ENCODE assay signal across 8 cellular contexts in genomic region chr12:32106153-32106516, GRCh38. TPM values are rescaled to one million over a fixed set of nuclear protein-coding genes. Genes with fewer than 3 reads are reported as not detected.
A peak's percentile ranks its signal among the peaks of the same experiment; 100 is the strongest.
DNase-seq lines count a peak whose midpoint lies in the region; TF ChIP-seq lines count a peak whose summit lies in the region.

No MANE protein-coding gene starts in this region.

- DNase-seq in activated CD4-positive, alpha-beta T cell treated with anti-CD3 and anti-CD28 coated beads for 48 hours = peak; percentile 4
- DNase-seq in activated CD4-positive, alpha-beta T cell treated with anti-CD3 and anti-CD28 coated beads for 4 hours = no peak
- DNase-seq in activated CD4-positive, alpha-beta memory T cell treated with anti-CD3 and anti-CD28 coated beads, Interleukin-2, amount 10 ng/mL, durations not matched to agents 7 days and 5 days = peak; percentile 18
- DNase-seq in right atrium auricular region (ENCODE audit: low spot score) (no peak), smooth muscle cell (lab: John Stamatoyannopoulos, UW; ENCODE audit: unreplicated experiment) (no peak), RPMI8226 (no peak), NOMO-1 treated with DMSO at 0.1 percent for 48 hours (lab: John Stamatoyannopoulos, UW; ENCODE audit: unreplicated experiment) (no peak), DMS 273 (lab: John Stamatoyannopoulos, UW; ENCODE audit: unreplicated experiment) (no peak)

- H3K4me1 Mint-ChIP-seq in activated CD4-positive, alpha-beta memory T cell treated with anti-CD3 and anti-CD28 coated beads, Interleukin-2, amount 10 ng/mL, durations not matched to agents 7 days and 5 days = peaks cover 32% of the 10 kb centered on the region

- peak overlapping the region; percentile 80 for H3K9ac ChIP-seq in smooth muscle cell (ENCODE audit: low read depth)

- H2AFZ ChIP-seq in smooth muscle cell (ENCODE audit: low read depth) = peak overlapping the region; percentile 73

- H3K27ac Mint-ChIP-seq in activated CD4-positive, alpha-beta memory T cell treated with anti-CD3 and anti-CD28 coated beads, Interleukin-2, amount 10 ng/mL, durations not matched to agents 7 days and 5 days = peak overlapping the region; percentile 47

- peaks cover 3% of the 10 kb centered on the region for H3K36me3 Mint-ChIP-seq in activated CD4-positive, alpha-beta memory T cell treated with anti-CD3 and anti-CD28 coated beads, Interleukin-2, amount 10 ng/mL, durations not matched to agents 7 days and 5 days (ENCODE audit: low read depth)

- peaks cover 0 to 34% of the 10 kb centered on the region in 2 donors for H3K4me1 ChIP-seq in right atrium auricular region
- peaks cover 29% of the 10 kb centered on the region for H3K4me1 ChIP-seq in smooth muscle cell (ENCODE audit: low read depth)

- peak overlapping the region; percentile 91 to 97 for H3K4me3 ChIP-seq in right atrium auricular region
- peak overlapping the region; percentile 81 for H3K4me3 ChIP-seq in smooth muscle cell

- CTCF ChIA-PET in activated CD4-positive, alpha-beta memory T cell treated with anti-CD3 and anti-CD28 coated beads, Interleukin-2, amount 10 ng/mL, durations not matched to agents 7 days and 5 days (lab: Charles Lee) = interaction anchor here (0.6 to 3.0 kb wide), 4 partner anchors 45 to 453 kb away, joined by 3 to 16 read pairs (median 3); no protein-coding TSS in a partner anchor

- H3K4me3 Mint-ChIP-seq in activated CD4-positive, alpha-beta memory T cell treated with anti-CD3 and anti-CD28 coated beads, Interleukin-2, amount 10 ng/mL, durations not matched to agents 7 days and 5 days = peak overlapping the region; percentile 81

- H4K20me1 ChIP-seq in smooth muscle cell (ENCODE audit: low read depth) = no peaks in the 10 kb centered on the region

- peaks cover 7% of the 10 kb centered on the region for H3F3A ChIP-seq in smooth muscle cell (ENCODE audit: low read depth)

- H3K36me3 ChIP-seq in right atrium auricular region = no peaks in the 10 kb centered on the region
- no peaks in the 10 kb centered on the region for H3K36me3 ChIP-seq in smooth muscle cell (ENCODE audit: low read depth)

- no peaks in the 10 kb centered on the region for H3K27me3 ChIP-seq in right atrium auricular region
- no peaks in the 10 kb centered on the region for H3K27me3 ChIP-seq in smooth muscle cell (ENCODE audit: low read depth)

- POLR2A ChIA-PET in activated CD4-positive, alpha-beta memory T cell treated with anti-CD3 and anti-CD28 coated beads, Interleukin-2, amount 10 ng/mL, durations not matched to agents 7 days and 5 days (lab: Charles Lee) = interaction anchor here (0.9 to 1.9 kb wide), 4 partner anchors 28 to 453 kb away, joined by 3 to 10 read pairs (median 4); no protein-coding TSS in a partner anchor

- no peaks in the 10 kb centered on the region for H3K9me3 Mint-ChIP-seq in activated CD4-positive, alpha-beta memory T cell treated with anti-CD3 and anti-CD28 coated beads, Interleukin-2, amount 10 ng/mL, durations not matched to agents 7 days and 5 days

- H3K27ac ChIP-seq in right atrium auricular region (peak overlapping the region; percentile 91 to 93), smooth muscle cell (ENCODE audit: low read depth) (peak overlapping the region; percentile 87)

- peak overlapping the region; percentile 91 for H3K4me2 ChIP-seq in smooth muscle cell

- 7% methylated on average over 23 of the region's 23 CpGs for WGBS in smooth muscle cell (ENCODE audit: low lambda C conversion rate)

- H3K9me3 ChIP-seq in right atrium auricular region = no peaks in the 10 kb centered on the region
- H3K9me3 ChIP-seq in smooth muscle cell (replicated peaks; ENCODE audit: low read depth) = no peaks in the 10 kb centered on the region

- TF ChIP-seq CTCF in right atrium auricular region (IDR thresholded peaks at IDR 0.05) = no peak
- TF ChIP-seq CTCF in smooth muscle cell (IDR thresholded peaks at IDR 0.05; ENCODE audit: borderline replicate concordance, insufficient read depth, poor library complexity, severe bottlenecking) = no peak

- H3K27me3 Mint-ChIP-seq in activated CD4-positive, alpha-beta memory T cell treated with anti-CD3 and anti-CD28 coated beads, Interleukin-2, amount 10 ng/mL, durations not matched to agents 7 days and 5 days = peaks cover 8% of the 10 kb centered on the region

- H3K79me2 ChIP-seq in smooth muscle cell (ENCODE audit: low read depth) = peaks cover 29% of the 10 kb centered on the region

RNA-seq across cellular contexts. Expression of gene BICD1, which starts 0.5 kb away (rescaled TPM):
- 10 to 100 TPM; 12.5 to 15.9 TPM for total RNA-seq in activated CD4-positive, alpha-beta memory T cell treated with anti-CD3 and anti-CD28 coated beads, Interleukin-2, amount 10 ng/mL, durations not matched to agents 7 days and 5 days
- total RNA-seq in right atrium auricular region (1 to 10 TPM; 3.3 to 6.6 TPM), smooth muscle cell (11.5 and 13.0 TPM in 2 replicates)
- polyA plus RNA-seq in smooth muscle cell = 6.5 TPM in 2 replicates

Comparison
In these comparisons a context has a peak if more than half of its experiments do, and no peak if none do; other contexts are left out.
1. DNase-seq: peak in activated CD4-positive, alpha-beta T cell treated with anti-CD3 and anti-CD28 coated beads for 48 hours (single experiment) and activated CD4-positive, alpha-beta memory T cell treated with anti-CD3 and anti-CD28 coated beads, Interleukin-2, amount 10 ng/mL, durations not matched to agents 7 days and 5 days (single experiment); none in activated CD4-positive, alpha-beta T cell treated with anti-CD3 and anti-CD28 coated beads for 4 hours (0 of 2), right atrium auricular region (single experiment), smooth muscle cell (single experiment), RPMI8226 (single experiment), NOMO-1 treated with DMSO at 0.1 percent for 48 hours (single experiment) and DMS 273 (single experiment).